Comparison of ENCODE assay signal across 1 cellular context in genomic region chr3:141441381-141442365, GRCh38.
TF ChIP-seq lines count a peak whose summit lies in the region.

No MANE protein-coding gene starts in this region.

TF ChIP-seq in K562, 482 proteins besides CTCF, POLR2A, EP300 and RAD21 (continued from another document and continues in another):
- TF ChIP-seq CHD7 (IDR thresholded peaks at IDR 0.05; ENCODE audit: low read depth, low read length): no peak
- TF ChIP-seq TRIM28 (IDR thresholded peaks at IDR 0.05): no peak
- no peak for TF ChIP-seq CHD2 (IDR thresholded peaks at IDR 0.05; ENCODE audit: low read depth, low read length)
- TF ChIP-seq ZNF655 (CRISPR knock-in tag; IDR thresholded peaks at IDR 0.05): no peak
- no peak for TF ChIP-seq ZBTB33 (CRISPR knock-in tag; IDR thresholded peaks at IDR 0.05)
- TF ChIP-seq TCF7 (IDR thresholded peaks at IDR 0.05; ENCODE audit: borderline replicate concordance): no peak
- no peak for TF ChIP-seq EP400 (IDR thresholded peaks at IDR 0.05)
- TF ChIP-seq FOS (IDR thresholded peaks at IDR 0.05; ENCODE audit: extremely low read depth, insufficient read length): peak; percentile 39
- TF ChIP-seq HDAC8 (tag; IDR thresholded peaks at IDR 0.05): no peak
- TF ChIP-seq POLR2AphosphoS2 (IDR thresholded peaks at IDR 0.05; ENCODE audit: low read length): no peak
- no peak for TF ChIP-seq TCFL5 (CRISPR knock-in tag; conservative IDR thresholded peaks at IDR 0.05)
- no peak for TF ChIP-seq TSC22D4 (tag; IDR thresholded peaks at IDR 0.05)
- TF ChIP-seq CHD1 (IDR thresholded peaks at IDR 0.05; ENCODE audit: low read length): no peak
- no peak for TF ChIP-seq ZNF830 (CRISPR knock-in tag; IDR thresholded peaks at IDR 0.05)
- TF ChIP-seq PATZ1 (CRISPR knock-in tag; IDR thresholded peaks at IDR 0.05; ENCODE audit: borderline replicate concordance): no peak
- TF ChIP-seq MYBL2 (IDR thresholded peaks at IDR 0.05; ENCODE audit: low read depth): no peak
- TF ChIP-seq MYBL2 (CRISPR knock-in tag; IDR thresholded peaks at IDR 0.05; ENCODE audit: borderline replicate concordance): no peak
- TF ChIP-seq RERE (CRISPR knock-in tag; IDR thresholded peaks at IDR 0.05; ENCODE audit: borderline replicate concordance): no peak
- TF ChIP-seq TFE3 (CRISPR knock-in tag; IDR thresholded peaks at IDR 0.05): no peak
- no peak for TF ChIP-seq ELF1 (tag; IDR thresholded peaks at IDR 0.05)
- no peak for TF ChIP-seq IFI16 (CRISPR knock-in tag; IDR thresholded peaks at IDR 0.05)
- TF ChIP-seq TBL1XR1 (IDR thresholded peaks at IDR 0.05; ENCODE audit: low read length in 2 of 2): no peak
- no peak for TF ChIP-seq NONO (IDR thresholded peaks at IDR 0.05; ENCODE audit: low read depth in 2 of 2, low read length in 1 of 2)
- no peak for TF ChIP-seq SMAD3 (CRISPR knock-in tag; conservative IDR thresholded peaks at IDR 0.05)
- no peak for TF ChIP-seq HDAC6 (IDR thresholded peaks at IDR 0.05; ENCODE audit: low read depth, low read length)
- no peak for TF ChIP-seq MCM5 (IDR thresholded peaks at IDR 0.05; ENCODE audit: low read depth)
- TF ChIP-seq ERF (CRISPR knock-in tag; IDR thresholded peaks at IDR 0.05): no peak
- no peak for TF ChIP-seq TAF1 (IDR thresholded peaks at IDR 0.05; ENCODE audit: control insufficient read depth, extremely low read depth, insufficient read depth, low read length, severe bottlenecking)
- TF ChIP-seq SMAD1 (IDR thresholded peaks at IDR 0.05; ENCODE audit: low read depth, low read length, partially characterized antibody): no peak
- TF ChIP-seq NFYB (IDR thresholded peaks at IDR 0.05; ENCODE audit: extremely low read depth, insufficient read length): no peak
- no peak for TF ChIP-seq RBM17 (IDR thresholded peaks at IDR 0.05; ENCODE audit: borderline replicate concordance, low read depth, low read length)
- TF ChIP-seq POLR2B (IDR thresholded peaks at IDR 0.05; ENCODE audit: low read depth, partially characterized antibody): no peak
- no peak for TF ChIP-seq RAD51 (IDR thresholded peaks at IDR 0.05; ENCODE audit: borderline replicate concordance, low read depth)
- TF ChIP-seq NR2C2 (CRISPR knock-in tag; IDR thresholded peaks at IDR 0.05): no peak
- TF ChIP-seq NR2C2 (tag; IDR thresholded peaks at IDR 0.05): no peak
- TF ChIP-seq HEY1 (CRISPR knock-in tag; IDR thresholded peaks at IDR 0.05; ENCODE audit: borderline replicate concordance): no peak
- TF ChIP-seq ZC3H8 (IDR thresholded peaks at IDR 0.05): no peak
